In genomic region chr10:44980309-44981171, GRCh38 we compare ENCODE assay signal across 1 cellular context.
TF ChIP-seq lines count a peak whose summit lies in the region.

No MANE protein-coding gene starts in this region.

TF ChIP-seq in IMR-90, 13 proteins besides CTCF, POLR2A, EP300 and RAD21:
- TF ChIP-seq NFE2L2 (IDR thresholded peaks at IDR 0.05; ENCODE audit: low read depth, low read length) (no peak), MXI1 (IDR thresholded peaks at IDR 0.05; ENCODE audit: borderline replicate concordance, low read depth, low read length) (no peak), MAFK (IDR thresholded peaks at IDR 0.05; ENCODE audit: low read depth, low read length) (no peak), MAZ (IDR thresholded peaks at IDR 0.05; ENCODE audit: borderline replicate concordance, low read depth, low read length) (no peak), ELK1 (IDR thresholded peaks at IDR 0.05; ENCODE audit: borderline replicate concordance, low read depth, low read length) (no peak), SMC3 (IDR thresholded peaks at IDR 0.05; ENCODE audit: low read depth, low read length) (no peak), RFX5 (IDR thresholded peaks at IDR 0.05; ENCODE audit: low read depth, low read length) (no peak), RCOR1 (IDR thresholded peaks at IDR 0.05; ENCODE audit: insufficient replicate concordance, low read length) (no peak), BHLHE40 (IDR thresholded peaks at IDR 0.05; ENCODE audit: low read depth, low read length) (no peak), CEBPB (IDR thresholded peaks at IDR 0.05; ENCODE audit: low read depth, low read length) (no peak), FOS (IDR thresholded peaks at IDR 0.05; ENCODE audit: low read depth, low read length) (no peak), CHD1 (IDR thresholded peaks at IDR 0.05; ENCODE audit: low read depth, low read length) (no peak)
- TF ChIP-seq, protein P1, sequence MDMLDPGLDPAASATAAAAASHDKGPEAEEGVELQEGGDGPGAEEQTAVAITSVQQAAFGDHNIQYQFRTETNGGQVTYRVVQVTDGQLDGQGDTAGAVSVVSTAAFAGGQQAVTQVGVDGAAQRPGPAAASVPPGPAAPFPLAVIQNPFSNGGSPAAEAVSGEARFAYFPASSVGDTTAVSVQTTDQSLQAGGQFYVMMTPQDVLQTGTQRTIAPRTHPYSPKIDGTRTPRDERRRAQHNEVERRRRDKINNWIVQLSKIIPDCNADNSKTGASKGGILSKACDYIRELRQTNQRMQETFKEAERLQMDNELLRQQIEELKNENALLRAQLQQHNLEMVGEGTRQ (IDR thresholded peaks at IDR 0.05; ENCODE audit: low read depth, low read length) = no peak
